Comparison of ENCODE assay signal across 19 cellular contexts in genomic region chr13:57813641-57814040, GRCh38.
A peak's percentile ranks its signal among the peaks of the same experiment; 100 is the strongest.
DNase-seq lines count a peak whose midpoint lies in the region; ATAC-seq and TF ChIP-seq lines count a peak whose summit lies in the region.
"Had no signal": no experiment of that assay in that cellular context is flagged by ENCODE, and none has a peak within 500 bp of the region (broad histone marks: within the 10 kb centered on the region; RNA-seq: fewer than 3 reads in every experiment).

No MANE protein-coding gene starts in this region.

- no peaks in the 10 kb centered on the region for H3K36me3 ChIP-seq in A673 (ENCODE audit: insufficient read depth, low read length, poor library complexity, severe bottlenecking)
- H3K36me3 ChIP-seq: Peyer's patch had no signal

- H3K9me3 Mint-ChIP-seq in WTC11 (no peaks in the 10 kb centered on the region; the same call in 1 of the 2 replicates), nephron (peaks cover 18% of the 10 kb centered on the region)
- peaks cover 5 to 6% of the 10 kb centered on the region in 2 donors for H3K9me3 Mint-ChIP-seq in activated T-cell treated with anti-CD3 and anti-CD28 coated beads, Interleukin-2, amount 50 U/mL, for 72 hours

- H3K36me3 Mint-ChIP-seq in WTC11 = no peaks in the 10 kb centered on the region
- no peaks in the 10 kb centered on the region for H3K36me3 Mint-ChIP-seq in nephron (ENCODE audit: low read depth)
- no peaks in the 10 kb centered on the region for H3K36me3 Mint-ChIP-seq in activated T-cell treated with anti-CD3 and anti-CD28 coated beads, Interleukin-2, amount 50 U/mL, for 72 hours (ENCODE audit: insufficient read depth in 2 of 2)

- POLR2A ChIA-PET in A673 (lab: Charles Lee; ENCODE audit: low non-redundant PET) (no interaction called here), WTC11 (lab: Charles Lee) (no interaction called here)

- in situ Hi-C loops in KBM-7 (cut with MboI; ENCODE audit: low pct_unique_long_range_greater_than_20kb, low sequenced_read_pairs) = no loop called here

- no peak overlapping the region for H3K4me3 ChIP-seq in A673 (ENCODE audit: low read depth, low read length, poor library complexity, severe bottlenecking)
- H3K4me3 ChIP-seq: A549, GM23248, Peyer's patch had no signal

- no TSS peak for BruUV-seq in A673 (replicated peaks; lab: Mats Ljungman, UMichigan)

- no peak overlapping the region for H3K4me3 Mint-ChIP-seq in WTC11
- no peak overlapping the region for H3K4me3 Mint-ChIP-seq in nephron
- no peak overlapping the region for H3K4me3 Mint-ChIP-seq in activated T-cell treated with anti-CD3 and anti-CD28 coated beads, Interleukin-2, amount 50 U/mL, for 72 hours

- ATAC-seq in WTC11 (peak; percentile 56; the same call in 1 of the 2 replicates), HG02970 (IDR thresholded peaks at IDR 0.05; ENCODE audit: low FRiP score, unreplicated experiment) (no peak)
- ATAC-seq in activated T-cell treated with anti-CD3 and anti-CD28 coated beads, Interleukin-2, amount 50 U/mL, for 72 hours (replicated peaks in 1 of 2) = no peak
- ATAC-seq: A549 had no signal

- no peaks in the 10 kb centered on the region for H3K27me3 Mint-ChIP-seq in WTC11 (ENCODE audit: low read depth)
- H3K27me3 Mint-ChIP-seq in nephron (ENCODE audit: low read depth) = no peaks in the 10 kb centered on the region
- no peaks in the 10 kb centered on the region for H3K27me3 Mint-ChIP-seq in activated T-cell treated with anti-CD3 and anti-CD28 coated beads, Interleukin-2, amount 50 U/mL, for 72 hours (ENCODE audit: low read depth)

- H3K27me3 ChIP-seq in A673 (replicated peaks; ENCODE audit: insufficient read depth, low read depth, low read length, poor library complexity) = no peaks in the 10 kb centered on the region
- H3K27me3 ChIP-seq: Peyer's patch had no signal

- DNase-seq in A673 (ENCODE audit: low spot score) = peak; percentile 79
- peak; percentile 90 for DNase-seq in NCI-H82 (lab: John Stamatoyannopoulos, UW)
- DNase-seq in WTC11 (ENCODE audit: low spot score) = no peak
- no peak for DNase-seq in KBM-7
- no peak for DNase-seq in activated T-cell treated with anti-CD3 and anti-CD28 coated beads, Interleukin-2, amount 50 U/mL, for 72 hours
- no peak for DNase-seq in T-helper 2 cell
- DNase-seq: Caco-2, DND-41, GF-D8, GM23248, NCI-H1436, NCI-H2029 treated with DMSO at 0.1 percent for 48 hours, NCI-H345, NCI-H526 treated with DMSO at 0.1 percent for 48 hours, Peyer's patch, SHP77 had no signal

- intact Hi-C loops in A673 (cut with micrococcal nuclease; ENCODE audit: unreplicated experiment) = no loop called here

- CTCF ChIA-PET in A673 (lab: Charles Lee) = no interaction called here
- CTCF ChIA-PET in WTC11 (lab: Charles Lee) = no interaction called here

- no peak for TF ChIP-seq CTCF in A673 (conservative IDR thresholded peaks at IDR 0.05; ENCODE audit: low read depth, low read length)
- no peak for TF ChIP-seq CTCF in WTC11 (IDR thresholded peaks at IDR 0.05)
- TF ChIP-seq CTCF in nephron (IDR thresholded peaks at IDR 0.05; ENCODE audit: unreplicated experiment in 3 of 3) = no peak

- H3K27ac ChIP-seq in A673 (ENCODE audit: low read depth, low read length, poor library complexity, severe bottlenecking) = no peak overlapping the region
- H3K27ac ChIP-seq: A549, GM23248, Peyer's patch had no signal

- H3K27ac Mint-ChIP-seq in WTC11 (no peak overlapping the region), nephron (peak overlapping the region; percentile 33 to 61 (median 39))
- H3K27ac Mint-ChIP-seq in activated T-cell treated with anti-CD3 and anti-CD28 coated beads, Interleukin-2, amount 50 U/mL, for 72 hours = no peak overlapping the region

- peaks cover 12% of the 10 kb centered on the region for H3K4me1 ChIP-seq in A673 (ENCODE audit: insufficient read depth, low read length, poor library complexity, severe bottlenecking)
- H3K4me1 ChIP-seq: A549, Caco-2, Peyer's patch had no signal

- H3K4me1 Mint-ChIP-seq in WTC11 (no peaks in the 10 kb centered on the region), nephron (peaks cover 13% of the 10 kb centered on the region)
- H3K4me1 Mint-ChIP-seq in activated T-cell treated with anti-CD3 and anti-CD28 coated beads, Interleukin-2, amount 50 U/mL, for 72 hours (ENCODE audit: low read depth) = no peaks in the 10 kb centered on the region

- H3K9me3 ChIP-seq in A673 (ENCODE audit: low read depth, low read length, poor library complexity, severe bottlenecking) = no peaks in the 10 kb centered on the region
- H3K9me3 ChIP-seq: A549, Peyer's patch had no signal

TF ChIP-seq in WTC11, 78 proteins besides CTCF, POLR2A, EP300 and RAD21:
- TF ChIP-seq NR1H2 (CRISPR knock-in tag; IDR thresholded peaks at IDR 0.05) (no peak), ZNF219 (CRISPR knock-in tag; IDR thresholded peaks at IDR 0.05; ENCODE audit: borderline replicate concordance) (no peak), ZBTB21 (CRISPR knock-in tag; IDR thresholded peaks at IDR 0.05; ENCODE audit: borderline replicate concordance) (no peak), ZNF423 (CRISPR knock-in tag; IDR thresholded peaks at IDR 0.05) (no peak), AR (CRISPR knock-in tag; IDR thresholded peaks at IDR 0.05) (no peak)

Comparison
In these comparisons a context has a peak if more than half of its experiments do, and no peak if none do; other contexts are left out.
1. DNase-seq: peak in A673 (single experiment) and NCI-H82 (single experiment); none in WTC11 (single experiment), KBM-7 (single experiment), activated T-cell treated with anti-CD3 and anti-CD28 coated beads, Interleukin-2, amount 50 U/mL, for 72 hours (0 of 2) and T-helper 2 cell (0 of 5).
2. H3K27ac Mint-ChIP-seq: peak in nephron (3 of 3); none in WTC11 (single experiment) and activated T-cell treated with anti-CD3 and anti-CD28 coated beads, Interleukin-2, amount 50 U/mL, for 72 hours (single experiment).